22 cellular contexts compared by ENCODE assay signal in genomic region chr20:57719951-57720350, GRCh38. TPM values are rescaled to one million over a fixed set of nuclear protein-coding genes. Genes with fewer than 3 reads are reported as not detected.
DNase-seq lines count a peak whose midpoint lies in the region; ATAC-seq, FAIRE-seq and TF ChIP-seq lines count a peak whose summit lies in the region.
"Had no signal": no experiment of that assay in that cellular context is flagged by ENCODE, and none has a peak within 500 bp of the region (broad histone marks: within the 10 kb centered on the region; RNA-seq: fewer than 3 reads in every experiment).

No MANE protein-coding gene starts in this region.

- TF ChIP-seq POLR2A in A549 (IDR thresholded peaks at IDR 0.05; ENCODE audit: low read length): no peak

- 71% methylated on average over 4 of the region's 4 CpGs for WGBS in A549 (ENCODE audit: missing lambda C conversion rate)
- 66% methylated on average over 4 of the region's 4 CpGs for WGBS in mesenchymal stem cell

- H4K91ac ChIP-seq in mesenchymal stem cell (ENCODE audit: low read length): peak overlapping the region; percentile 41

- no peak overlapping the region for H3K4me3 ChIP-seq in A549
- H3K4me3 ChIP-seq in mesenchymal stem cell (ENCODE audit: insufficient read depth in 1 of 2, low read depth in 1 of 2, low read length in 2 of 2): no peak overlapping the region
- no peak overlapping the region for H3K4me3 ChIP-seq in thoracic aorta
- H3K4me3 ChIP-seq: BLaER1, GM12878, GM23338, HAP-1 had no signal

- DNase-seq in A549 (ENCODE audit: low read depth in 1 of 2, low spot score in 1 of 2) (no peak), mesenchymal stem cell (no peak), thoracic aorta (ENCODE audit: low spot score) (no peak), T-helper 9 cell (no peak), Right ventricle myocardium inferior (ENCODE audit: missing footprints) (no peak), middle frontal gyrus (ENCODE audit: extremely low spot score, low spot score) (no peak)
- DNase-seq: Caco-2; CD4-positive, CD25-positive, alpha-beta regulatory T cell; CD8-positive, alpha-beta T cell; DMS153; DMS79; EL; GDM1; HFFc6 had no signal

- POLR2A ChIA-PET in A549 (lab: Yijun Ruan, JAX): interaction anchor here (0.9 to 3.4 kb wide), 8 partner anchors 9 to 392 kb away, joined by 3 to 18 read pairs (median 3); partner anchors contain the start of gene PMEPA1

- TF ChIP-seq EP300 in A549 (IDR thresholded peaks at IDR 0.05): no peak

- H3K79me1 ChIP-seq in mesenchymal stem cell (replicated peaks; ENCODE audit: low read length, poor library complexity, severe bottlenecking): no peaks in the 10 kb centered on the region

- no peak overlapping the region for H3K9ac ChIP-seq in mesenchymal stem cell (ENCODE audit: low read length)
- H3K9ac ChIP-seq: BLaER1 had no signal

- no peak for FAIRE-seq in A549 (lab: Jason Lieb, UNC)
- FAIRE-seq: GM12878, GM18507, H54 had no signal

- no peak overlapping the region for H2BK12ac ChIP-seq in mesenchymal stem cell (ENCODE audit: low read length in 2 of 2)

- no peak overlapping the region for H3K4ac ChIP-seq in mesenchymal stem cell (ENCODE audit: low read depth in 1 of 2, low read length in 2 of 2)

- CTCF ChIA-PET in A549 (lab: Yijun Ruan, JAX): interaction anchor here (0.8 to 3.7 kb wide), 6 partner anchors 10 to 367 kb away, joined by 3 to 17 read pairs (median 6); partner anchors contain the start of gene PMEPA1

- H4K8ac ChIP-seq in mesenchymal stem cell (ENCODE audit: low read length): no peak overlapping the region

- H2BK15ac ChIP-seq in mesenchymal stem cell (ENCODE audit: low read depth, poor library complexity, severe bottlenecking): no peak overlapping the region

- no peak overlapping the region for H3K14ac ChIP-seq in mesenchymal stem cell (ENCODE audit: low read length in 2 of 2)

- TF ChIP-seq RAD21 in A549 (conservative IDR thresholded peaks at IDR 0.05 in 1 of 2, IDR thresholded peaks at IDR 0.05 in 1 of 2): no peak

- ATAC-seq in A549: no peak
- ATAC-seq in thoracic aorta (ENCODE audit: insufficient number of reproducible peaks, low FRiP score, low read depth): no peak
- no peak for ATAC-seq in GM18498 (IDR thresholded peaks at IDR 0.05; ENCODE audit: unreplicated experiment)
- no peak for ATAC-seq in Right ventricle myocardium inferior
- ATAC-seq: CD8-positive, alpha-beta T cell; GM12878; GM23338 had no signal

- H3K36me3 ChIP-seq in mesenchymal stem cell (ENCODE audit: control insufficient read depth in 1 of 2, insufficient read depth in 2 of 2, low read depth in 1 of 2, low read length in 2 of 2) (no peaks in the 10 kb centered on the region), thoracic aorta (no peaks in the 10 kb centered on the region)
- H3K36me3 ChIP-seq: BLaER1, HAP-1 had no signal

- no peak overlapping the region for H3K23ac ChIP-seq in mesenchymal stem cell (ENCODE audit: low read length in 2 of 2)

- H2BK5ac ChIP-seq in mesenchymal stem cell (ENCODE audit: low read depth, low read length, poor library complexity, severe bottlenecking): no peak overlapping the region

- no peak overlapping the region for H2BK120ac ChIP-seq in mesenchymal stem cell (ENCODE audit: low read depth, low read length)

- H3K4me2 ChIP-seq in A549: peak overlapping the region; percentile 89
- no peak overlapping the region for H3K4me2 ChIP-seq in mesenchymal stem cell (ENCODE audit: low read length, poor library complexity, severe bottlenecking)
- H3K4me2 ChIP-seq: GM23338 had no signal

- H3K4me1 ChIP-seq in A549 (peaks cover 41% of the 10 kb centered on the region), mesenchymal stem cell (ENCODE audit: control insufficient read depth, insufficient read depth, low read depth, low read length) (peaks cover 20% of the 10 kb centered on the region), thoracic aorta (ENCODE audit: control insufficient read depth in 1 of 2, low read depth in 2 of 2) (peaks cover 41 to 48% of the 10 kb centered on the region in 2 donors)

- H3K27ac ChIP-seq in A549: peak overlapping the region; percentile 85 to 92; a peak in 5 of 6 replicates
- H3K27ac ChIP-seq in VCaP: peak overlapping the region; percentile 99; the same call in 1 of the 2 replicates
- no peak overlapping the region for H3K27ac ChIP-seq in mesenchymal stem cell (ENCODE audit: low read length, poor library complexity, severe bottlenecking)
- H3K27ac ChIP-seq in thoracic aorta: peak overlapping the region; percentile 37 to 66
- H3K27ac ChIP-seq: BLaER1 had no signal

- H2AK5ac ChIP-seq in mesenchymal stem cell (ENCODE audit: low read length, severe bottlenecking): no peak overlapping the region

- no peaks in the 10 kb centered on the region for H3K9me3 ChIP-seq in A549
- no peaks in the 10 kb centered on the region for H3K9me3 ChIP-seq in mesenchymal stem cell (ENCODE audit: control insufficient read depth, low read length)
- no peaks in the 10 kb centered on the region for H3K9me3 ChIP-seq in thoracic aorta
- H3K9me3 ChIP-seq: BLaER1, Caco-2, HAP-1 had no signal

- H3K27me3 ChIP-seq in mesenchymal stem cell (ENCODE audit: control insufficient read depth in 1 of 2, insufficient read depth in 1 of 2, low read length in 2 of 2) (peaks cover 36 to 45% of the 10 kb centered on the region in 2 experiments), thoracic aorta (replicated peaks; ENCODE audit: insufficient read depth) (no peaks in the 10 kb centered on the region)
- H3K27me3 ChIP-seq: BLaER1 had no signal

- TF ChIP-seq CTCF in A549 (IDR thresholded peaks at IDR 0.05) (no peak), VCaP (conservative IDR thresholded peaks at IDR 0.05) (no peak), thoracic aorta (IDR thresholded peaks at IDR 0.05) (no peak)

- H3K18ac ChIP-seq in mesenchymal stem cell (ENCODE audit: low read depth in 1 of 2, low read length in 2 of 2): no peak overlapping the region

- H2AFZ ChIP-seq in mesenchymal stem cell (ENCODE audit: low read depth, low read length): no peak overlapping the region
- H2AFZ ChIP-seq: GM23338 had no signal

- intact Hi-C loops in Right ventricle myocardium inferior (cut with DNase I): loop anchor here (2.0 to 10.0 kb wide), 2 partner anchors 89 to 365 kb away; no protein-coding TSS in a partner anchor

TF ChIP-seq in A549, 52 proteins besides CTCF, POLR2A, EP300 and RAD21:
- TF ChIP-seq SREBF2 (IDR thresholded peaks at IDR 0.05) (no peak), EHMT2 (IDR thresholded peaks at IDR 0.05; ENCODE audit: low read depth) (no peak), RCOR1 (IDR thresholded peaks at IDR 0.05; ENCODE audit: low read depth, low read length) (no peak), TP53 (CRISPR knock-in tag; IDR thresholded peaks at IDR 0.05) (no peak), ZC3H11A (IDR thresholded peaks at IDR 0.05) (no peak), ZSCAN20 (CRISPR knock-in tag; IDR thresholded peaks at IDR 0.05) (no peak), USF2 (IDR thresholded peaks at IDR 0.05) (no peak), JUN (IDR thresholded peaks at IDR 0.05) (no peak; a peak in 1 of 5 replicates)

RNA-seq across cellular contexts. Expression of gene PMEPA1, which starts 10.1 kb away (rescaled TPM):
- polyA plus RNA-seq in A549 (2011; rRNA removed) (131 and 150 TPM in 2 replicates), A549 (2017; fragmentation: RNase III; extraction: RNeasy Plus Mini Kit Qiagen cat#74134 plus additional on column Dnase treatment) (114 to 152 TPM (median 147 TPM) in 3 replicates)
- polyA plus RNA-seq in A549 (2012; cell fraction: cytosol; rRNA removed): 145 and 229 TPM in 2 replicates
- polyA plus RNA-seq in A549 (2012; cell fraction: nucleus; rRNA removed): 263 and 339 TPM in 2 replicates
- 151 and 188 TPM in 2 replicates for polyA minus RNA-seq in A549 (2011; rRNA and poly(A)+ RNA removed)
- polyA plus RNA-seq in mesenchymal stem cell (2013, experiment 1 of 2): 6.5 TPM
- polyA plus RNA-seq in mesenchymal stem cell (2013, experiment 2 of 2): 5.8 TPM
- total RNA-seq in thoracic aorta (100 to 1,000 TPM in 1 of 2 donors, 10 to 100 TPM in 1; 68.4 to 104 TPM), Right ventricle myocardium inferior (23.9 TPM)
